8 cellular contexts compared by ENCODE assay signal in genomic region chr15:78810377-78811123, GRCh38. TPM values are rescaled to one million over a fixed set of nuclear protein-coding genes. Genes with fewer than 3 reads are reported as not detected.
A peak's percentile ranks its signal among the peaks of the same experiment; 100 is the strongest.
DNase-seq lines count a peak whose midpoint lies in the region; ATAC-seq, FAIRE-seq and TF ChIP-seq lines count a peak whose summit lies in the region.

No MANE protein-coding gene starts in this region.

- H3K4me1 ChIP-seq in endothelial cell of umbilical vein (ENCODE audit: control insufficient read depth, extremely low read depth, insufficient read depth, low read length) (peaks cover 14% of the 10 kb centered on the region), uterus (peaks cover 0 to 6% of the 10 kb centered on the region in 2 donors)

- H3K36me3 ChIP-seq in endothelial cell of umbilical vein (ENCODE audit: control insufficient read depth in 2 of 2, extremely low read depth in 1 of 2, insufficient read depth in 2 of 2, low read length in 2 of 2), result peaks cover 0 to under 1% of the 10 kb centered on the region in 2 experiments
- no peaks in the 10 kb centered on the region for H3K36me3 ChIP-seq in uterus

- dilution Hi-C loops in endothelial cell of umbilical vein (cut with MboI; ENCODE audit: extremely low pct_ligation_motif_present, low sequenced_read_pairs), result no loop called here

- H3K9ac ChIP-seq in endothelial cell of umbilical vein (replicated peaks; ENCODE audit: extremely low read depth, insufficient read depth, low read length), result peak overlapping the region; percentile 74

- FAIRE-seq in D721Med (lab: Jason Lieb, UNC) (no peak), endothelial cell of umbilical vein (lab: Jason Lieb, UNC) (peak; percentile 72)

- no peak for TF ChIP-seq CTCF in D721Med (IDR thresholded peaks at IDR 0.05; ENCODE audit: insufficient read depth, missing control alignments)
- TF ChIP-seq CTCF in endothelial cell of umbilical vein (IDR thresholded peaks at IDR 0.05; ENCODE audit: extremely low read depth in 1 of 2, insufficient read depth in 1 of 2, low read depth in 1 of 2, low read length in 2 of 2), result no peak
- TF ChIP-seq CTCF in mesothelial cell of epicardium (IDR thresholded peaks at IDR 0.05; ENCODE audit: unreplicated experiment), result no peak
- TF ChIP-seq CTCF in uterus (IDR thresholded peaks at IDR 0.05), result no peak

- no peaks in the 10 kb centered on the region for H3K9me3 ChIP-seq in endothelial cell of umbilical vein (replicated peaks; ENCODE audit: control insufficient read depth, insufficient read depth, low read length)
- H3K9me3 ChIP-seq in uterus, result no peaks in the 10 kb centered on the region

- H3K27me3 ChIP-seq in endothelial cell of umbilical vein (ENCODE audit: control insufficient read depth in 2 of 2, insufficient read depth in 2 of 2, low read length in 2 of 2) (no peaks in the 10 kb centered on the region), uterus (no peaks in the 10 kb centered on the region)

- no peaks in the 10 kb centered on the region for H3K9me3 Mint-ChIP-seq in mesothelial cell of epicardium

- peak overlapping the region; percentile 90 for H3K4me3 Mint-ChIP-seq in mesothelial cell of epicardium

- no peaks in the 10 kb centered on the region for H3K36me3 Mint-ChIP-seq in mesothelial cell of epicardium

- POLR2A ChIA-PET in endothelial cell of umbilical vein (lab: Charles Lee), result interaction anchor here (0.6 to 1.1 kb wide), 2 partner anchors 8 to 63 kb away, joined by 3 read pairs; partner anchors contain the start of gene MORF4L1

- intact Hi-C loops in endothelial cell of umbilical vein (cut with micrococcal nuclease), result loop anchor here (1.0 kb wide), 5 partner anchors 49 to 63 kb away; no protein-coding TSS in a partner anchor
- intact Hi-C loops in uterus (cut with DNase I; ENCODE audit: low total_unique reads), result no loop called here

- ATAC-seq in SK-N-SH treated with all-trans-retinoic acid at 6 μM for 48 hours, result peak; percentile 54

- H3K9me1 ChIP-seq in endothelial cell of umbilical vein (replicated peaks; ENCODE audit: control insufficient read depth, extremely low read depth, insufficient read depth, low read length), result no peaks in the 10 kb centered on the region

- peak overlapping the region; percentile 69 to 94 (median 72) for H3K4me3 ChIP-seq in endothelial cell of umbilical vein (replicated peaks in 1 of 3; ENCODE audit: insufficient read depth in 1 of 3, low read depth in 1 of 3, low read length in 3 of 3)
- peak overlapping the region; percentile 58 to 63 for H3K4me3 ChIP-seq in uterus

- H4K20me1 ChIP-seq in endothelial cell of umbilical vein (replicated peaks; ENCODE audit: control insufficient read depth, extremely low read depth, insufficient read depth, low read length), result peaks cover 2% of the 10 kb centered on the region

- H3K79me2 ChIP-seq in endothelial cell of umbilical vein (ENCODE audit: control insufficient read depth, insufficient read depth, low read length), result peaks cover 17% of the 10 kb centered on the region

- TSS peak; percentile 10 for BruUV-seq in endothelial cell of umbilical vein (replicated peaks; lab: Mats Ljungman, UMichigan)

- H3K27ac ChIP-seq in endothelial cell of umbilical vein (ENCODE audit: insufficient read depth, low read depth, low read length) (peak overlapping the region; percentile 59), uterus (peak overlapping the region; percentile 79 to 83)

- DNase-seq in D721Med (ENCODE audit: insufficient read length, low spot score) (peak; percentile 51), HCEC 1CT (peak; percentile 26), endothelial cell of umbilical vein (ENCODE audit: low read depth, low spot score) (peak; percentile 45), mesothelial cell of epicardium (ENCODE audit: low spot score in 2 of 2, unreplicated experiment in 2 of 2) (peak in 1 of 2 experiments; percentile 73), uterus (peak; percentile 49 to 69), hippocampal formation (lab: John Stamatoyannopoulos, UW) (no peak), DMS153 treated with DMSO at 0.1 percent for 48 hours (lab: John Stamatoyannopoulos, UW; ENCODE audit: unreplicated experiment) (no peak)

- H3K27ac Mint-ChIP-seq in mesothelial cell of epicardium, result peak overlapping the region; percentile 90

- peak overlapping the region; percentile 75 for H3K4me2 ChIP-seq in endothelial cell of umbilical vein (ENCODE audit: insufficient read depth, low read length)

- H2AFZ ChIP-seq in endothelial cell of umbilical vein (ENCODE audit: low read depth, low read length), result peak overlapping the region; percentile 79

- peaks cover 5% of the 10 kb centered on the region for H3K27me3 Mint-ChIP-seq in mesothelial cell of epicardium (ENCODE audit: low read depth)

- TF ChIP-seq POLR2A in endothelial cell of umbilical vein (IDR thresholded peaks at IDR 0.05; ENCODE audit: low read depth, low read length) (no peak), uterus (IDR thresholded peaks at IDR 0.05) (no peak)

- CTCF ChIA-PET in endothelial cell of umbilical vein (lab: Charles Lee), result interaction anchor here (0.7 to 2.6 kb wide), 13 partner anchors 10 to 169 kb away, joined by 3 to 13 read pairs (median 5); no protein-coding TSS in a partner anchor

- peaks cover 20% of the 10 kb centered on the region for H3K4me1 Mint-ChIP-seq in mesothelial cell of epicardium

TF ChIP-seq in SK-N-SH treated with all-trans-retinoic acid at 6 μM for 48 hours, 23 proteins besides CTCF, POLR2A, EP300 and RAD21:
- TF ChIP-seq TCF4 (CRISPR knock-in tag; IDR thresholded peaks at IDR 0.05; ENCODE audit: borderline replicate concordance), result no peak

TF ChIP-seq in endothelial cell of umbilical vein, 7 proteins besides CTCF, POLR2A, EP300 and RAD21:
- TF ChIP-seq POLR2AphosphoS5 (IDR thresholded peaks at IDR 0.05; ENCODE audit: insufficient read depth, low read depth, low read length) (no peak), JUN (IDR thresholded peaks at IDR 0.05; ENCODE audit: borderline replicate concordance, insufficient read depth, insufficient read length, low read depth) (no peak), MYC (IDR thresholded peaks at IDR 0.05; ENCODE audit: low read depth, low read length) (no peak), GATA2 (IDR thresholded peaks at IDR 0.05; ENCODE audit: insufficient read depth, insufficient read length, low read depth, low read length) (no peak), EZH2 (IDR thresholded peaks at IDR 0.05; ENCODE audit: borderline replicate concordance, low read depth, low read length, severe bottlenecking) (no peak), MAX (IDR thresholded peaks at IDR 0.05; ENCODE audit: insufficient read depth, insufficient read length) (no peak), FOS (IDR thresholded peaks at IDR 0.05; ENCODE audit: borderline replicate concordance, insufficient read depth, low read length) (no peak)

RNA-seq across cellular contexts. Expression of gene ADAMTS7, which starts 0.7 kb away (rescaled TPM):
- 56.4 and 64.7 TPM in 2 replicates for total RNA-seq in endothelial cell of umbilical vein
- polyA plus RNA-seq in endothelial cell of umbilical vein, result 49.6 and 58.5 TPM in 2 replicates
- 23.3 and 33.3 TPM in 2 replicates for polyA plus RNA-seq in endothelial cell of umbilical vein (2011; cell fraction: cytosol; rRNA removed)
- polyA plus RNA-seq in endothelial cell of umbilical vein (2011; cell fraction: nucleus; rRNA removed), result 120 and 126 TPM in 2 replicates
- 24.0 and 41.2 TPM in 2 replicates for polyA plus RNA-seq in endothelial cell of umbilical vein (2012)
- 42.4 and 45.1 TPM in 2 replicates for polyA minus RNA-seq in endothelial cell of umbilical vein
- 0.41 TPM for polyA minus RNA-seq in endothelial cell of umbilical vein (2011; cell fraction: cytosol; rRNA and poly(A)+ RNA removed)
- 40.9 and 62.8 TPM in 2 replicates for polyA minus RNA-seq in endothelial cell of umbilical vein (2011; cell fraction: nucleus; rRNA and poly(A)+ RNA removed)
- 98.7 to 101 TPM (median 99.2 TPM) in 3 replicates for total RNA-seq in mesothelial cell of epicardium
- total RNA-seq in uterus, result 10 to 100 TPM in 2 of 4 donors, 1 to 10 TPM in 1, under 1 TPM in 1; 0.29 to 21.4 (median 7.5) TPM

Comparison
In these comparisons a context has a peak if more than half of its experiments do, and no peak if none do; other contexts are left out.
1. DNase-seq: peak in D721Med (single experiment), HCEC 1CT (single experiment), endothelial cell of umbilical vein (single experiment) and uterus (2 of 2); none in hippocampal formation (0 of 2) and DMS153 treated with DMSO at 0.1 percent for 48 hours (single experiment).